Comparison of ENCODE assay signal across 24 cellular contexts in genomic region chr3:7315037-7315436, GRCh38.
"Had no signal": no experiment of that assay in that cellular context is flagged by ENCODE, and none has a peak within 500 bp of the region (broad histone marks: within the 10 kb centered on the region; RNA-seq: fewer than 3 reads in every experiment).

No MANE protein-coding gene starts in this region.

- H3K4me1 Mint-ChIP-seq: activated B cell treated with CpG ODN at 0.5 μM for 24 hours; activated CD4-positive, alpha-beta T cell treated with anti-CD3 and anti-CD28 coated beads, Interleukin-2, amount 10 ng/mL, durations not matched to agents 24 days and 14 days; activated CD8-positive, alpha-beta memory T cell treated with anti-CD3 and anti-CD28 coated beads, Interleukin-2, amount 10 ng/mL, durations not matched to agents 7 days and 5 days; central memory CD8-positive, alpha-beta T cell had no signal

- FAIRE-seq: astrocyte, RCC 7860 had no signal

- DNase-seq: activated B cell treated with CpG ODN at 0.5 μM for 24 hours; activated CD4-positive, alpha-beta T cell treated with anti-CD3 and anti-CD28 coated beads for 1 hour; activated CD4-positive, alpha-beta T cell treated with anti-CD3 and anti-CD28 coated beads, Interleukin-2, amount 10 ng/mL, durations not matched to agents 24 days and 14 days; activated CD4-positive, alpha-beta T cell treated with anti-CD3 and anti-CD28 coated beads, Interleukin-2, amount 50 U/mL, for 48 hours; activated CD8-positive, alpha-beta memory T cell treated with anti-CD3 and anti-CD28 coated beads, Interleukin-2, amount 10 ng/mL, durations not matched to agents 7 days and 5 days; activated effector memory CD4-positive, alpha-beta T cell treated with anti-CD3 and anti-CD28 coated beads, Interleukin-2, amount 50 U/mL, for 16 hours; activated naive CD4-positive, alpha-beta T cell treated with anti-CD3 and anti-CD28 coated beads for 36 hours; activated T-cell treated with anti-CD3 and anti-CD28 coated beads, Interleukin-2, amount 50 U/mL, for 24 hours; amygdala; NCI-H1048; NCI-H146; NCI-H187 treated with DMSO at 0.1 percent for 48 hours; NCI-H2171 treated with DMSO at 0.1 percent for 48 hours; NCI-H345; NCI-H510A; NCI-H69; PC-3; SHP77 treated with DMSO at 0.1 percent for 48 hours had no signal

- H3K9me3 Mint-ChIP-seq: activated CD4-positive, alpha-beta T cell treated with anti-CD3 and anti-CD28 coated beads, Interleukin-2, amount 10 ng/mL, durations not matched to agents 24 days and 14 days; activated naive CD4-positive, alpha-beta T cell treated with anti-CD3 and anti-CD28 coated beads for 36 hours; activated T-cell treated with anti-CD3 and anti-CD28 coated beads, Interleukin-2, amount 50 U/mL, for 24 hours; T-helper 1 cell treated with Interleukin-12 subunit alpha and Interleukin-12 subunit beta and Interleukin-4 antibody, amounts not matched to agents 30 μg/mL and 1 μg/mL, for 36 hours had no signal

- ATAC-seq: activated CD8-positive, alpha-beta memory T cell treated with anti-CD3 and anti-CD28 coated beads, Interleukin-2, amount 10 ng/mL, durations not matched to agents 7 days and 5 days; PC-3 had no signal

- H3K27ac Mint-ChIP-seq: activated B cell treated with CpG ODN at 0.5 μM for 24 hours; activated CD4-positive, alpha-beta T cell treated with anti-CD3 and anti-CD28 coated beads, Interleukin-2, amount 10 ng/mL, durations not matched to agents 24 days and 14 days; activated CD8-positive, alpha-beta memory T cell treated with anti-CD3 and anti-CD28 coated beads, Interleukin-2, amount 10 ng/mL, durations not matched to agents 7 days and 5 days; activated naive CD4-positive, alpha-beta T cell treated with anti-CD3 and anti-CD28 coated beads for 36 hours; activated naive CD8-positive, alpha-beta T cell; activated T-cell treated with anti-CD3 and anti-CD28 coated beads, Interleukin-2, amount 50 U/mL, for 24 hours; brain; T-helper 1 cell treated with Interleukin-12 subunit alpha and Interleukin-12 subunit beta and Interleukin-4 antibody, amounts not matched to agents 30 μg/mL and 1 μg/mL, for 36 hours had no signal

- H3K36me3 Mint-ChIP-seq: activated CD8-positive, alpha-beta memory T cell treated with anti-CD3 and anti-CD28 coated beads, Interleukin-2, amount 10 ng/mL, durations not matched to agents 7 days and 5 days; activated naive CD8-positive, alpha-beta T cell; brain had no signal

- H3K4me3 Mint-ChIP-seq: activated B cell treated with CpG ODN at 0.5 μM for 24 hours; activated CD4-positive, alpha-beta T cell treated with anti-CD3 and anti-CD28 coated beads, Interleukin-2, amount 10 ng/mL, durations not matched to agents 24 days and 14 days; activated CD8-positive, alpha-beta memory T cell treated with anti-CD3 and anti-CD28 coated beads, Interleukin-2, amount 10 ng/mL, durations not matched to agents 7 days and 5 days; activated naive CD4-positive, alpha-beta T cell treated with anti-CD3 and anti-CD28 coated beads for 36 hours; activated naive CD8-positive, alpha-beta T cell; activated T-cell treated with anti-CD3 and anti-CD28 coated beads, Interleukin-2, amount 50 U/mL, for 24 hours; brain; central memory CD8-positive, alpha-beta T cell; T-helper 1 cell treated with Interleukin-12 subunit alpha and Interleukin-12 subunit beta and Interleukin-4 antibody, amounts not matched to agents 30 μg/mL and 1 μg/mL, for 36 hours had no signal

- H3K27me3 Mint-ChIP-seq: activated B cell treated with CpG ODN at 0.5 μM for 24 hours; activated CD4-positive, alpha-beta T cell treated with anti-CD3 and anti-CD28 coated beads, Interleukin-2, amount 10 ng/mL, durations not matched to agents 24 days and 14 days; activated CD8-positive, alpha-beta memory T cell treated with anti-CD3 and anti-CD28 coated beads, Interleukin-2, amount 10 ng/mL, durations not matched to agents 7 days and 5 days; activated T-cell treated with anti-CD3 and anti-CD28 coated beads, Interleukin-2, amount 50 U/mL, for 24 hours; brain; central memory CD8-positive, alpha-beta T cell had no signal
